In genomic region chr11:64745219-64745522, GRCh38 we compare ENCODE assay signal across 1 cellular context.
A peak's percentile ranks its signal among the peaks of the same experiment; 100 is the strongest.
TF ChIP-seq lines count a peak whose summit lies in the region.

No MANE protein-coding gene starts in this region.

TF ChIP-seq in K562, 482 proteins besides CTCF, POLR2A, EP300 and RAD21 (continued from another document):
- TF ChIP-seq ATF2 (CRISPR knock-in tag; IDR thresholded peaks at IDR 0.05) (no peak), ZBTB7A (IDR thresholded peaks at IDR 0.05; ENCODE audit: borderline replicate concordance, control insufficient read depth, low read depth, low read length) (peak; percentile 98), ZBTB12 (CRISPR knock-in tag; IDR thresholded peaks at IDR 0.05) (no peak), CHAMP1 (IDR thresholded peaks at IDR 0.05) (no peak), NELFE (IDR thresholded peaks at IDR 0.05; ENCODE audit: insufficient read depth, insufficient read length) (no peak), ZNF583 (CRISPR knock-in tag; IDR thresholded peaks at IDR 0.05) (no peak), SPI1 (IDR thresholded peaks at IDR 0.05; ENCODE audit: borderline replicate concordance, low read depth, low read length) (peak; percentile 77; the same call in 1 of the 2 replicates), HMG20A (CRISPR knock-in tag; conservative IDR thresholded peaks at IDR 0.05) (no peak), XRCC5 (IDR thresholded peaks at IDR 0.05; ENCODE audit: low read depth, low read length) (no peak), NR2F6 (CRISPR knock-in tag; IDR thresholded peaks at IDR 0.05) (no peak), ZNF696 (CRISPR knock-in tag; conservative IDR thresholded peaks at IDR 0.05) (no peak)
